ENCODE assay signal across 8 cellular contexts in genomic region chr11:13668102-13668956, GRCh38.
DNase-seq lines count a peak whose midpoint lies in the region; ATAC-seq and FAIRE-seq lines count a peak whose summit lies in the region.

A gene with protein sequence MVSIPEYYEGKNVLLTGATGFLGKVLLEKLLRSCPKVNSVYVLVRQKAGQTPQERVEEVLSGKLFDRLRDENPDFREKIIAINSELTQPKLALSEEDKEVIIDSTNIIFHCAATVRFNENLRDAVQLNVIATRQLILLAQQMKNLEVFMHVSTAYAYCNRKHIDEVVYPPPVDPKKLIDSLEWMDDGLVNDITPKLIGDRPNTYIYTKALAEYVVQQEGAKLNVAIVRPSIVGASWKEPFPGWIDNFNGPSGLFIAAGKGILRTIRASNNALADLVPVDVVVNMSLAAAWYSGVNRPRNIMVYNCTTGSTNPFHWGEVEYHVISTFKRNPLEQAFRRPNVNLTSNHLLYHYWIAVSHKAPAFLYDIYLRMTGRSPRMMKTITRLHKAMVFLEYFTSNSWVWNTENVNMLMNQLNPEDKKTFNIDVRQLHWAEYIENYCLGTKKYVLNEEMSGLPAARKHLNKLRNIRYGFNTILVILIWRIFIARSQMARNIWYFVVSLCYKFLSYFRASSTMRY (plus strand): TSS chr11:13668668. CDS start chr11:13694766, 26,098 bp downstream.

- DNase-seq in GM19239 (ENCODE audit: insufficient read length, low spot score) (peak; percentile 83), NCI-H524 treated with DMSO at 0.1 percent for 48 hours (lab: John Stamatoyannopoulos, UW) (peak; percentile 90), kidney glomerular epithelial cell (lab: John Stamatoyannopoulos, UW) (peak; percentile 98)
- peak; percentile 97 for DNase-seq in activated CD4-positive, alpha-beta T cell treated with anti-CD3 and anti-CD28 coated beads for 48 hours
- peak; percentile 89 to 93 for DNase-seq in stimulated activated CD4-positive, alpha-beta T cell treated with anti-CD3 and anti-CD28 coated beads, Interleukin-1b, Interleukin-23, amount 100 ng/mL, for 4 hours (ENCODE audit: low read depth in 2 of 2)

- H3K36me3 ChIP-seq in BLaER1, result peaks cover 17% of the 10 kb centered on the region; the same call in 1 of the 2 replicates

- no peaks in the 10 kb centered on the region for H3K9me3 ChIP-seq in BLaER1

- H3K4me2 ChIP-seq in BLaER1, result peak within 1 kb of the TSS; percentile 84

- peak within 1 kb of the TSS; percentile 88 for H3K9ac ChIP-seq in BLaER1

- H3K27ac ChIP-seq in BLaER1, result peak within 1 kb of the TSS; percentile 83

- peak; percentile 97 for FAIRE-seq in GM19239 (lab: Jason Lieb, UNC)
- peak; percentile 45 for FAIRE-seq in colon (lab: Jason Lieb, UNC)

- peak; percentile 91 for ATAC-seq in HG03457 (IDR thresholded peaks at IDR 0.05; ENCODE audit: unreplicated experiment)

- peak within 1 kb of the TSS; percentile 89 for H3K4me3 ChIP-seq in BLaER1

- peaks cover 23% of the 10 kb centered on the region for H3K4me1 ChIP-seq in BLaER1

- peaks cover 47% of the 10 kb centered on the region for H4K20me1 ChIP-seq in BLaER1

- no peaks in the 10 kb centered on the region for H3K27me3 ChIP-seq in BLaER1

Comparison
In these comparisons a context has a peak if more than half of its experiments do, and no peak if none do; other contexts are left out.
1. Peak in every context shown above with its lines: DNase-seq, ATAC-seq, H3K4me3 ChIP-seq and H3K27ac ChIP-seq.